ENCODE assay signal across 24 cellular contexts in the genomic region with DNA sequence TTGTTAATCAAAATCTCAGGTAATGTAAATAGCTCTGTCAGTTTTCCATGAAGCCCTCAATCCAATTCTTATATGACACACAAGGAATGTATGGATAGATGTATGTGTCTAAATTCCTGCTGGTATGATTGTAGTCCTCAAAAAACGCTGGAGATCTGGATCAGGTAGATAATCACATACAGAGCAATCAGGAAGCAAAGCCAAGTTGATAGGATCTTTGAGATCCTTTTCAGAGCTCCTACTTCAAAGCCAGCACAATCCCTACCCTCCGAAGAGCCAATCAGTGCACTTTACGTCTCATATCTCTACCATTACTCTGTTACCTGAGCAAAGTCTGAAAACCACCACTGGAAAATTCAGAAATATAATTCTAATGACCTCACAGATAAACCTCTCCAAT. TPM values are rescaled to one million over a fixed set of nuclear protein-coding genes. Genes with fewer than 3 reads are reported as not detected.
"Had no signal": no experiment of that assay in that cellular context is flagged by ENCODE, and none has a peak within 500 bp of the region (broad histone marks: within the 10 kb centered on the region; RNA-seq: fewer than 3 reads in every experiment).

No MANE protein-coding gene starts in this region.

- ATAC-seq: effector memory CD8-positive, alpha-beta T cell; foreskin keratinocyte; gastroesophageal sphincter; heart right ventricle; left cardiac atrium; left lung; left ventricle myocardium superior; lower lobe of right lung; naive thymus-derived CD4-positive, alpha-beta T cell had no signal

- FAIRE-seq: endothelial cell of umbilical vein, islet of Langerhans, keratinocyte had no signal

- H3K4me3 Mint-ChIP-seq: dendritic cell treated with granulocyte-macrophage colony-stimulating factor and Interleukin-4, amounts not matched to agents 40 ng/mL and 50 ng/mL, for 4 days; effector memory CD8-positive, alpha-beta T cell; naive thymus-derived CD4-positive, alpha-beta T cell had no signal

- H3K4me1 Mint-ChIP-seq: naive thymus-derived CD4-positive, alpha-beta T cell had no signal

- H3K9me3 ChIP-seq: colonic mucosa, esophagus muscularis mucosa, gastroesophageal sphincter, heart right ventricle, left lung, lower lobe of right lung had no signal

- H3K27me3 Mint-ChIP-seq: dendritic cell treated with granulocyte-macrophage colony-stimulating factor and Interleukin-4, amounts not matched to agents 40 ng/mL and 50 ng/mL, for 4 days; effector memory CD8-positive, alpha-beta T cell; naive thymus-derived CD4-positive, alpha-beta T cell had no signal

- DNase-seq: colonic mucosa; cortex of kidney; effector CD8-positive, alpha-beta T cell; effector memory CD8-positive, alpha-beta T cell; foreskin keratinocyte; head of caudate nucleus; heart right ventricle; hippocampal formation; left cardiac atrium; left lung; left ventricle myocardium superior; lower lobe of right lung; mesenchymal stem cell; midbrain; naive thymus-derived CD4-positive, alpha-beta T cell had no signal

- H3K36me3 Mint-ChIP-seq: naive thymus-derived CD4-positive, alpha-beta T cell had no signal

- H3K27ac ChIP-seq: colonic mucosa, esophagus muscularis mucosa, foreskin keratinocyte, gastroesophageal sphincter, heart right ventricle, left lung, lower lobe of right lung had no signal

- H3K4me3 ChIP-seq: colonic mucosa, esophagus muscularis mucosa, gastroesophageal sphincter, heart right ventricle, left lung, lower lobe of right lung had no signal

- H3K9me3 Mint-ChIP-seq: dendritic cell treated with granulocyte-macrophage colony-stimulating factor and Interleukin-4, amounts not matched to agents 40 ng/mL and 50 ng/mL, for 4 days had no signal

- H3K27ac Mint-ChIP-seq: dendritic cell treated with granulocyte-macrophage colony-stimulating factor and Interleukin-4, amounts not matched to agents 40 ng/mL and 50 ng/mL, for 4 days; effector memory CD8-positive, alpha-beta T cell; naive thymus-derived CD4-positive, alpha-beta T cell had no signal

- H3K27me3 ChIP-seq: colonic mucosa, esophagus muscularis mucosa, foreskin keratinocyte, gastroesophageal sphincter, heart right ventricle, left lung had no signal

- H3K4me1 ChIP-seq: colonic mucosa, heart right ventricle, left lung, lower lobe of right lung had no signal

- H3K36me3 ChIP-seq: colonic mucosa, esophagus muscularis mucosa, gastroesophageal sphincter, heart right ventricle, left lung, lower lobe of right lung had no signal

RNA-seq across cellular contexts. Expression of a gene that starts 27.4 kb away (rescaled TPM):
- total RNA-seq: endothelial cell of umbilical vein; epithelial cell of proximal tubule; kidney epithelial cell; mesenteric fat pad; naive thymus-derived CD4-positive, alpha-beta T cell had no signal
- polyA plus RNA-seq: naive thymus-derived CD4-positive, alpha-beta T cell had no signal

RNA-seq across cellular contexts. Expression of a gene that starts 54.3 kb away (rescaled TPM):
- total RNA-seq: naive thymus-derived CD4-positive, alpha-beta T cell had no signal
- polyA plus RNA-seq: naive thymus-derived CD4-positive, alpha-beta T cell had no signal
